24 cellular contexts compared by ENCODE assay signal in genomic region chr15:74449643-74450205, GRCh38. TPM values are rescaled to one million over a fixed set of nuclear protein-coding genes. Genes with fewer than 3 reads are reported as not detected.
DNase-seq lines count a peak whose midpoint lies in the region; ATAC-seq and TF ChIP-seq lines count a peak whose summit lies in the region.
"Had no signal": no experiment of that assay in that cellular context is flagged by ENCODE, and none has a peak within 500 bp of the region (broad histone marks: within the 10 kb centered on the region; RNA-seq: fewer than 3 reads in every experiment).

No MANE protein-coding gene starts in this region.

- DNase-seq in Caco-2 (no peak), cerebellar cortex (ENCODE audit: low spot score) (peak; percentile 96), islet precursor cell (peak; percentile 29), spleen (peak; percentile 47), NCI-H2107 treated with DMSO at 0.1 percent for 48 hours (lab: John Stamatoyannopoulos, UW; ENCODE audit: unreplicated experiment) (no peak)
- DNase-seq in activated T-cell treated with anti-CD3 and anti-CD28 coated beads, Interleukin-2, amount 50 U/mL, for 72 hours, result no peak
- DNase-seq: 8988T, ACHN, DMS153, GOT3, HCEC 1CT, IMR-90, KG1, MG63, NCI-H1105 treated with DMSO at 0.1 percent for 48 hours, NCI-H146, NCI-H1930, NCI-H2107, NCI-H446 treated with DMSO at 0.1 percent for 48 hours, NCI-H526, SHP77 had no signal

- H3K9me3 ChIP-seq in Caco-2, result no peaks in the 10 kb centered on the region
- H3K9me3 ChIP-seq in spleen, result no peaks in the 10 kb centered on the region
- H3K9me3 ChIP-seq: MG63 had no signal

- peaks cover 17% of the 10 kb centered on the region for H3K36me3 Mint-ChIP-seq in Caco-2 (ENCODE audit: insufficient read depth, unreplicated experiment)
- peaks cover 9 to 12% of the 10 kb centered on the region in 2 donors for H3K36me3 Mint-ChIP-seq in activated T-cell treated with anti-CD3 and anti-CD28 coated beads, Interleukin-2, amount 50 U/mL, for 72 hours (ENCODE audit: insufficient read depth in 2 of 2)

- H3K4me1 Mint-ChIP-seq in Caco-2 (ENCODE audit: low read depth, unreplicated experiment), result peaks cover 24% of the 10 kb centered on the region
- H3K4me1 Mint-ChIP-seq in activated T-cell treated with anti-CD3 and anti-CD28 coated beads, Interleukin-2, amount 50 U/mL, for 72 hours (ENCODE audit: low read depth), result peaks cover 14% of the 10 kb centered on the region

- no peaks in the 10 kb centered on the region for H3K27me3 Mint-ChIP-seq in Caco-2 (ENCODE audit: insufficient read depth, unreplicated experiment)
- no peaks in the 10 kb centered on the region for H3K27me3 Mint-ChIP-seq in activated T-cell treated with anti-CD3 and anti-CD28 coated beads, Interleukin-2, amount 50 U/mL, for 72 hours (ENCODE audit: low read depth)

- intact Hi-C loops in Caco-2 (cut with micrococcal nuclease; ENCODE audit: unreplicated experiment), result no loop called here
- intact Hi-C loops in spleen (cut with DNase I; ENCODE audit: low total_unique reads), result no loop called here

- no peak for ATAC-seq in activated T-cell treated with anti-CD3 and anti-CD28 coated beads, Interleukin-2, amount 50 U/mL, for 72 hours (replicated peaks in 1 of 2)
- no peak for ATAC-seq in GM19395 (IDR thresholded peaks at IDR 0.05; ENCODE audit: unreplicated experiment)
- ATAC-seq: Panc1 had no signal

- no peaks in the 10 kb centered on the region for H3K9me3 Mint-ChIP-seq in Caco-2 (ENCODE audit: unreplicated experiment)
- no peaks in the 10 kb centered on the region for H3K9me3 Mint-ChIP-seq in activated T-cell treated with anti-CD3 and anti-CD28 coated beads, Interleukin-2, amount 50 U/mL, for 72 hours

- H3K27me3 ChIP-seq in Caco-2 (replicated peaks; ENCODE audit: control insufficient read depth, insufficient read depth, low read length), result no peaks in the 10 kb centered on the region
- no peaks in the 10 kb centered on the region for H3K27me3 ChIP-seq in spleen (replicated peaks in 1 of 7)
- H3K27me3 ChIP-seq: MG63 had no signal

- CTCF ChIA-PET in Caco-2 (lab: Charles Lee), result interaction anchor here (0.6 kb wide), 1 partner anchor 12 kb away, joined by 3 read pairs; the partner anchor contains the start of gene UBL7

- BruUV-seq in Caco-2 (replicated peaks; lab: Mats Ljungman, UMichigan), result no TSS peak

- no peak overlapping the region for H3K4me3 Mint-ChIP-seq in Caco-2 (ENCODE audit: unreplicated experiment)
- H3K4me3 Mint-ChIP-seq in activated T-cell treated with anti-CD3 and anti-CD28 coated beads, Interleukin-2, amount 50 U/mL, for 72 hours, result no peak overlapping the region

- H3K4me3 ChIP-seq in Caco-2 (ENCODE audit: low read depth, low read length), result no peak overlapping the region
- no peak overlapping the region for H3K4me3 ChIP-seq in spleen
- H3K4me3 ChIP-seq: MG63 had no signal

- WGBS in spleen, 5 donors, result 89 to 95% (median 92%) methylated on average over 12 of the region's 12 CpGs

- peaks cover 30% of the 10 kb centered on the region for H3K4me1 ChIP-seq in Caco-2
- peaks cover 0 to 33% (median 19%) of the 10 kb centered on the region in 6 donors for H3K4me1 ChIP-seq in spleen

- TF ChIP-seq CTCF in Caco-2 (IDR thresholded peaks at IDR 0.05; ENCODE audit: insufficient read depth in 1 of 2, low read depth in 1 of 2, low read length in 1 of 2, severe bottlenecking in 1 of 2, unreplicated experiment in 1 of 2) (no peak), spleen (IDR thresholded peaks at IDR 0.05 in 8 of 11, conservative IDR thresholded peaks at IDR 0.05 in 3 of 11) (no peak)

- H3K27ac ChIP-seq in spleen, result no peak overlapping the region
- H3K27ac ChIP-seq: RWPE1 had no signal

- TF ChIP-seq POLR2A in spleen (IDR thresholded peaks at IDR 0.05), result no peak

- H3K27ac Mint-ChIP-seq in Caco-2 (ENCODE audit: unreplicated experiment), result peak overlapping the region; percentile 25
- no peak overlapping the region for H3K27ac Mint-ChIP-seq in activated T-cell treated with anti-CD3 and anti-CD28 coated beads, Interleukin-2, amount 50 U/mL, for 72 hours

- POLR2A ChIA-PET in Caco-2 (lab: Charles Lee), result no interaction called here

- H3K36me3 ChIP-seq in Caco-2 (ENCODE audit: control insufficient read depth, insufficient read depth, low read length), result no peaks in the 10 kb centered on the region
- peaks cover 0 to 100% (median 83%) of the 10 kb centered on the region in 6 donors for H3K36me3 ChIP-seq in spleen

RNA-seq across cellular contexts. Expression of gene UBL7, which starts 11.2 kb away (rescaled TPM):
- 31.4 and 34.4 TPM in 2 replicates for total RNA-seq in Caco-2 (2022)
- total RNA-seq in spleen, result 10 to 100 TPM; 37.4 to 83.9 (median 47.8) TPM
- 10 to 100 TPM; 36.9 to 58.2 (median 42.3) TPM for polyA plus RNA-seq in spleen
- total RNA-seq in activated T-cell treated with anti-CD3 and anti-CD28 coated beads, Interleukin-2, amount 50 U/mL, for 72 hours, result 10 to 100 TPM; 47.8 to 55.1 TPM

RNA-seq across cellular contexts. Expression of gene SEMA7A, which starts 16.0 kb away (rescaled TPM):
- total RNA-seq in Caco-2 (2022), result 31.4 and 38.1 TPM in 2 replicates
- total RNA-seq in spleen, result 100 to 1,000 TPM in 5 of 7 donors, 10 to 100 TPM in 2; 74.9 to 150 (median 132) TPM
- polyA plus RNA-seq in spleen, result 100 to 1,000 TPM in 1 of 3 donors, 10 to 100 TPM in 2; 41.6 to 154 (median 78.4) TPM
- total RNA-seq in activated T-cell treated with anti-CD3 and anti-CD28 coated beads, Interleukin-2, amount 50 U/mL, for 72 hours, result 10 to 100 TPM; 46.7 to 57.1 TPM

Comparison
In these comparisons a context has a peak if more than half of its experiments do, and no peak if none do; other contexts are left out.
1. DNase-seq: peak in cerebellar cortex (single experiment), islet precursor cell (single experiment) and spleen (single experiment); none in Caco-2 (0 of 2), activated T-cell treated with anti-CD3 and anti-CD28 coated beads, Interleukin-2, amount 50 U/mL, for 72 hours (0 of 2) and NCI-H2107 treated with DMSO at 0.1 percent for 48 hours (single experiment).